8 cellular contexts compared by ENCODE assay signal in genomic region chr20:44310664-44311639, GRCh38. TPM values are rescaled to one million over a fixed set of nuclear protein-coding genes. Genes with fewer than 3 reads are reported as not detected.
DNase-seq lines count a peak whose midpoint lies in the region; ATAC-seq, FAIRE-seq and TF ChIP-seq lines count a peak whose summit lies in the region.

TSS of gene FITM2 (minus strand) at chr20:44311202. CDS start at chr20:44311148, 54 bp downstream.

- 3% methylated on average over 47 of the region's 70 CpGs for WGBS in HepG2 (ENCODE audit: low lambda C conversion rate)

- CTCF ChIA-PET in HepG2 (lab: Yijun Ruan, JAX; ENCODE audit: low intra/inter-chr PET ratio, low total read pairs): interaction anchor here (0.7 to 5.0 kb wide), 11 partner anchors 58 to 194 kb away, joined by 3 to 77 read pairs (median 4); no protein-coding TSS in a partner anchor

- peaks cover 25% of the 10 kb centered on the region for H3K79me2 ChIP-seq in HepG2 (ENCODE audit: insufficient read depth, low read length)

- TF ChIP-seq RAD21 in HepG2 (CRISPR knock-in tag; IDR thresholded peaks at IDR 0.05): peak; percentile 100

- intact Hi-C loops in CD14-positive monocyte (cut with micrococcal nuclease) (loop anchor here (2.0 kb wide), 2 partner anchors 94 to 100 kb away; partner anchors contain the start of gene OSER1 (in 1 of the 2)), HepG2 (cut with micrococcal nuclease; ENCODE audit: unreplicated experiment) (loop anchor here (1.0 to 5.0 kb wide), 7 partner anchors 46 to 156 kb away; partner anchors contain the start of gene HNF4A)
- intact Hi-C loops in dendritic cell treated with granulocyte-macrophage colony-stimulating factor and Interleukin-4, amounts not matched to agents 40 ng/mL and 50 ng/mL, for 4 days (cut with micrococcal nuclease): loop anchor here (1.0 kb wide), 2 partner anchors 94 to 100 kb away; no protein-coding TSS in a partner anchor

- peaks cover 27% of the 10 kb centered on the region for H3K4me1 ChIP-seq in HepG2 (ENCODE audit: insufficient read depth, low read length)

- H3K4me2 ChIP-seq in HepG2 (ENCODE audit: low read depth, low read length): peak within 1 kb of the TSS; percentile 97

- peak; percentile 98 for DNase-seq in CD14-positive monocyte (ENCODE audit: low spot score)
- peak; percentile 92 for DNase-seq in NCI-H526 treated with DMSO at 0.1 percent for 48 hours (lab: John Stamatoyannopoulos, UW)
- peak; percentile 99 for DNase-seq in activated CD4-positive, alpha-beta T cell treated with anti-CD3 and anti-CD28 coated beads, Interleukin-2, amount 50 U/mL, for 1 hour
- DNase-seq in HepG2 (ENCODE audit: low spot score): peak; percentile 98
- DNase-seq in stimulated activated CD4-positive, alpha-beta T cell treated with anti-CD3 and anti-CD28 coated beads, Interleukin-2, amount 100 ng/mL, for 48 hours: peak; percentile 98 to 99

- H3K27ac Mint-ChIP-seq in CD14-positive monocyte: peak within 1 kb of the TSS; percentile 41 to 85 (median 74)
- peak within 1 kb of the TSS; percentile 79 for H3K27ac Mint-ChIP-seq in dendritic cell treated with granulocyte-macrophage colony-stimulating factor and Interleukin-4, amounts not matched to agents 40 ng/mL and 50 ng/mL, for 4 days

- no peaks in the 10 kb centered on the region for H4K20me1 ChIP-seq in HepG2 (ENCODE audit: insufficient read depth, low read length)

- peaks cover 3 to 7% of the 10 kb centered on the region in 2 donors for H3K36me3 Mint-ChIP-seq in CD14-positive monocyte
- H3K36me3 Mint-ChIP-seq in dendritic cell treated with granulocyte-macrophage colony-stimulating factor and Interleukin-4, amounts not matched to agents 40 ng/mL and 50 ng/mL, for 4 days (ENCODE audit: low read depth): peaks cover 19% of the 10 kb centered on the region

- no peaks in the 10 kb centered on the region for H3K9me3 ChIP-seq in HepG2 (ENCODE audit: low read length)

- H2AFZ ChIP-seq in HepG2 (ENCODE audit: low read length): peak within 1 kb of the TSS; percentile 100

- peak within 1 kb of the TSS; percentile 70 to 96 (median 78) for H3K4me3 ChIP-seq in HepG2 (replicated peaks in 1 of 3; ENCODE audit: insufficient read depth in 1 of 3, low read depth in 2 of 3, low read length in 3 of 3)

- no peaks in the 10 kb centered on the region for H3K9me3 Mint-ChIP-seq in CD14-positive monocyte
- no peaks in the 10 kb centered on the region for H3K9me3 Mint-ChIP-seq in dendritic cell treated with granulocyte-macrophage colony-stimulating factor and Interleukin-4, amounts not matched to agents 40 ng/mL and 50 ng/mL, for 4 days

- peaks cover 2 to 4% of the 10 kb centered on the region in 2 experiments; a peak in 1 of 5 replicates for H3K27me3 ChIP-seq in HepG2 (ENCODE audit: control insufficient read depth in 1 of 2, insufficient read depth in 2 of 2, low read length in 2 of 2)

- FAIRE-seq in HepG2 (lab: Jason Lieb, UNC): peak; percentile 52

- ATAC-seq in GM19351 (IDR thresholded peaks at IDR 0.05; ENCODE audit: unreplicated experiment) (peak; percentile 92), HG03520 (IDR thresholded peaks at IDR 0.05; ENCODE audit: unreplicated experiment) (peak; percentile 86), HepG2 (peak; percentile 93)

- H3K4me3 Mint-ChIP-seq in CD14-positive monocyte: peak within 1 kb of the TSS; percentile 83 to 91
- peak within 1 kb of the TSS; percentile 84 for H3K4me3 Mint-ChIP-seq in dendritic cell treated with granulocyte-macrophage colony-stimulating factor and Interleukin-4, amounts not matched to agents 40 ng/mL and 50 ng/mL, for 4 days

- POLR2A ChIA-PET in HepG2 (lab: Yijun Ruan, JAX): interaction anchor here (0.7 to 3.9 kb wide), 21 partner anchors 9 to 211 kb away, joined by 3 to 30 read pairs (median 5); partner anchors contain the start of genes HNF4A, OSER1, SERINC3 and TTPAL

- BruUV-seq in HepG2 (replicated peaks; lab: Mats Ljungman, UMichigan): no TSS peak

- TF ChIP-seq EP300 in HepG2 (IDR thresholded peaks at IDR 0.05; ENCODE audit: low read depth in 2 of 2, low read length in 2 of 2) (0 out of 4 replicates have a peak, but pooled peaks of 1 of the 2 experiments have one; percentile 37), HepG2 (CRISPR knock-in tag; IDR thresholded peaks at IDR 0.05; ENCODE audit: borderline replicate concordance) (peak; percentile 37; the same call in 1 of the 2 replicates)

- TF ChIP-seq CTCF in CD14-positive monocyte (IDR thresholded peaks at IDR 0.05) (peak; percentile 90), HepG2 (CRISPR knock-in tag; IDR thresholded peaks at IDR 0.05) (peak; percentile 100)

- peaks cover 0 to 7% of the 10 kb centered on the region in 2 experiments; a peak in 2 of 5 replicates for H3K36me3 ChIP-seq in HepG2 (replicated peaks in 1 of 2; ENCODE audit: control insufficient read depth in 1 of 2, insufficient read depth in 2 of 2, low read length in 2 of 2)

- peak; percentile 75 to 97 for TF ChIP-seq POLR2A in HepG2 (IDR thresholded peaks at IDR 0.05; ENCODE audit: insufficient read depth in 1 of 2, low read depth in 2 of 2, low read length in 2 of 2)

- peak within 1 kb of the TSS; percentile 84 for H3K9ac ChIP-seq in HepG2 (ENCODE audit: insufficient read depth, low read depth, low read length)

- H3K4me1 Mint-ChIP-seq in CD14-positive monocyte: peaks cover 16% of the 10 kb centered on the region
- peaks cover 19% of the 10 kb centered on the region for H3K4me1 Mint-ChIP-seq in dendritic cell treated with granulocyte-macrophage colony-stimulating factor and Interleukin-4, amounts not matched to agents 40 ng/mL and 50 ng/mL, for 4 days (ENCODE audit: low read depth)

- in situ Hi-C loops in HepG2 (cut with HindIII; ENCODE audit: extremely low pct_ligation_motif_present, low pct_unique_long_range_greater_than_20kb): loop anchor here (5.0 kb wide), 3 partner anchors 59 to 161 kb away; no protein-coding TSS in a partner anchor

- peaks cover 8 to 14% (median 9%) of the 10 kb centered on the region in 3 donors for H3K27me3 Mint-ChIP-seq in CD14-positive monocyte (ENCODE audit: low read depth in 3 of 3)
- H3K27me3 Mint-ChIP-seq in dendritic cell treated with granulocyte-macrophage colony-stimulating factor and Interleukin-4, amounts not matched to agents 40 ng/mL and 50 ng/mL, for 4 days: peaks cover 9% of the 10 kb centered on the region

- H3K27ac ChIP-seq in HepG2 (ENCODE audit: extremely low read length, insufficient read depth, low read length): peak within 1 kb of the TSS; percentile 37

TF ChIP-seq in HepG2, 621 proteins besides CTCF, POLR2A, EP300 and RAD21 (continues in another document):
- TF ChIP-seq FOSL2 (CRISPR knock-in tag; IDR thresholded peaks at IDR 0.05) (peak; percentile 77), NFYC (CRISPR knock-in tag; IDR thresholded peaks at IDR 0.05) (peak; percentile 62), ARNT2 (CRISPR knock-in tag; IDR thresholded peaks at IDR 0.05; ENCODE audit: low read depth) (peak; percentile 92; the same call in 1 of the 2 replicates), ARNTL (CRISPR knock-in tag; IDR thresholded peaks at IDR 0.05) (peak; percentile 88), TERF1 (CRISPR knock-in tag; IDR thresholded peaks at IDR 0.05) (no peak), TRIM22 (IDR thresholded peaks at IDR 0.05) (no peak), ZNF615 (CRISPR knock-in tag; IDR thresholded peaks at IDR 0.05; ENCODE audit: borderline replicate concordance) (no peak)

RNA-seq across cellular contexts. Expression of gene FITM2, which starts in this region (rescaled TPM):
- polyA plus RNA-seq in CD14-positive monocyte: under 1 TPM; 0.32 to 0.69 TPM
- total RNA-seq in HepG2 (2016; rRNA removed; fragmentation: Illumina TruSeq; extraction: Trizol): 13.6 and 24.5 TPM in 2 replicates
- 2.8 and 2.9 TPM in 2 replicates for total RNA-seq in HepG2 (2016; cell fraction: cytosol; rRNA removed; fragmentation: Illumina TruSeq; extraction: Trizol; ENCODE audit: low read depth)
- 13.1 and 24.2 TPM in 2 replicates for total RNA-seq in HepG2 (2016; cell fraction: insoluble cytoplasmic fraction; rRNA removed; fragmentation: Illumina TruSeq; extraction: Trizol)
- total RNA-seq in HepG2 (2016; cell fraction: membrane; rRNA removed; fragmentation: Illumina TruSeq; extraction: Trizol): 8.8 and 10.2 TPM in 2 replicates
- 20.0 and 25.7 TPM in 2 replicates for total RNA-seq in HepG2 (2016; cell fraction: nucleus; rRNA removed; fragmentation: Illumina TruSeq; extraction: Trizol)
- 9.6 and 10.4 TPM in 2 replicates for polyA plus RNA-seq in HepG2 (2011; rRNA removed)
- 7.7 and 12.9 TPM in 2 replicates for polyA plus RNA-seq in HepG2 (2011; cell fraction: cytosol; rRNA removed)
- polyA plus RNA-seq in HepG2 (2011; cell fraction: nucleus; rRNA removed): 10.1 and 10.7 TPM in 2 replicates
- 18.0 and 19.6 TPM in 2 replicates for polyA plus RNA-seq in HepG2 (2012)
- polyA plus RNA-seq in HepG2 (2016; cell fraction: cytosol; fragmentation: Illumina TruSeq; extraction: Trizol; ENCODE audit: low read depth): 2.4 TPM in 2 replicates
- 10.6 and 10.9 TPM in 2 replicates for polyA plus RNA-seq in HepG2 (2016; cell fraction: insoluble cytoplasmic fraction; fragmentation: Illumina TruSeq; extraction: Trizol; ENCODE audit: low read depth)
- 4.4 and 4.9 TPM in 2 replicates for polyA plus RNA-seq in HepG2 (2016; cell fraction: membrane; fragmentation: Illumina TruSeq; extraction: Trizol; ENCODE audit: low read depth)
- 33.0 and 34.7 TPM in 2 replicates for polyA plus RNA-seq in HepG2 (2016; cell fraction: nucleus; fragmentation: Illumina TruSeq; extraction: Trizol; ENCODE audit: insufficient read depth, low read depth)
- polyA minus RNA-seq in HepG2 (2011; rRNA and poly(A)+ RNA removed; ENCODE audit: low replicate concordance): 11.7 and 21.7 TPM in 2 replicates
- 10.1 and 13.8 TPM in 2 replicates for polyA minus RNA-seq in HepG2 (2011; cell fraction: cytosol; rRNA and poly(A)+ RNA removed)
- 6.7 and 9.0 TPM in 2 replicates for polyA minus RNA-seq in HepG2 (2011; cell fraction: nucleus; rRNA and poly(A)+ RNA removed)

Comparison
In these comparisons a context has a peak if more than half of its experiments do, and no peak if none do; other contexts are left out.
1. Peak in every context shown above with its lines: DNase-seq, ATAC-seq, H3K4me3 ChIP-seq and H3K27ac ChIP-seq.
2. Peak in DNase-seq in CD14-positive monocyte; RNA of the gene not detected or under 1 TPM.